ENCODE assay signal across 20 cellular contexts in genomic region chr6:24472181-24472580, GRCh38. TPM values are rescaled to one million over a fixed set of nuclear protein-coding genes. Genes with fewer than 3 reads are reported as not detected.
DNase-seq lines count a peak whose midpoint lies in the region; ATAC-seq, FAIRE-seq and TF ChIP-seq lines count a peak whose summit lies in the region.
"Had no signal": no experiment of that assay in that cellular context is flagged by ENCODE, and none has a peak within 500 bp of the region (broad histone marks: within the 10 kb centered on the region; RNA-seq: fewer than 3 reads in every experiment).

No MANE protein-coding gene starts in this region.

- no peaks in the 10 kb centered on the region for H3K79me2 ChIP-seq in HepG2 (ENCODE audit: insufficient read depth, low read length)
- no peaks in the 10 kb centered on the region for H3K79me2 ChIP-seq in Karpas-422 (ENCODE audit: low read length)

- H2AFZ ChIP-seq in HepG2 (ENCODE audit: low read length): no peak overlapping the region
- no peak overlapping the region for H2AFZ ChIP-seq in Karpas-422 (ENCODE audit: low read length)

- no peaks in the 10 kb centered on the region for H3K9me2 ChIP-seq in Karpas-422 (replicated peaks; ENCODE audit: insufficient read depth, low read length)

- no peak for DNase-seq in HepG2 (ENCODE audit: low spot score)
- DNase-seq in right lobe of liver: no peak
- DNase-seq in bronchial epithelial cell (ENCODE audit: low read depth): peak; percentile 29
- DNase-seq in iris pigment epithelial cell (ENCODE audit: low read depth): peak; percentile 22
- no peak for DNase-seq in Calu3
- no peak for DNase-seq in Karpas-422
- DNase-seq in activated T-helper 2 cell treated with anti-CD3 and anti-CD28 coated beads, Interferon-gamma antibody, Interleukin-2, Interleukin-4, amounts not matched to agents 10 μg/mL and 5 μg/mL and 100 μg/mL, durations not matched to agents 14 hours and 24 hours and 36 hours (ENCODE audit: low spot score): no peak
- DNase-seq: 8988T; CD8-positive, alpha-beta memory T cell; GDM1; NCI-H1105 treated with DMSO at 0.1 percent for 48 hours; NCI-H1694; NCI-H2081; NCI-H2171; NCI-H345; NCI-H524; NCI-H82 had no signal

- no peak for TF ChIP-seq POLR2A in HepG2 (IDR thresholded peaks at IDR 0.05; ENCODE audit: insufficient read depth in 1 of 2, low read depth in 2 of 2, low read length in 2 of 2)
- no peak for TF ChIP-seq POLR2A in right lobe of liver (IDR thresholded peaks at IDR 0.05)

- TF ChIP-seq EP300 in HepG2 (IDR thresholded peaks at IDR 0.05; ENCODE audit: low read depth in 2 of 2, low read length in 2 of 2): no peak
- no peak for TF ChIP-seq EP300 in HepG2 (CRISPR knock-in tag; IDR thresholded peaks at IDR 0.05; ENCODE audit: borderline replicate concordance)

- no peaks in the 10 kb centered on the region for H3K9me3 Mint-ChIP-seq in Calu3 (ENCODE audit: low read depth, unreplicated experiment)
- H3K9me3 Mint-ChIP-seq in activated T-helper 2 cell treated with anti-CD3 and anti-CD28 coated beads, Interferon-gamma antibody, Interleukin-2, Interleukin-4, amounts not matched to agents 10 μg/mL and 5 μg/mL and 100 μg/mL, durations not matched to agents 14 hours and 24 hours and 36 hours: no peaks in the 10 kb centered on the region
- H3K9me3 Mint-ChIP-seq: CD8-positive, alpha-beta memory T cell had no signal

- TF ChIP-seq RAD21 in HepG2 (CRISPR knock-in tag; IDR thresholded peaks at IDR 0.05): no peak

- H3K9ac ChIP-seq in HepG2 (ENCODE audit: insufficient read depth, low read depth, low read length) (no peak overlapping the region), Karpas-422 (ENCODE audit: low read length) (no peak overlapping the region)
- H3K9ac ChIP-seq: KMS-11 had no signal

- H3K9me3 ChIP-seq in HepG2 (ENCODE audit: low read length): no peaks in the 10 kb centered on the region
- no peaks in the 10 kb centered on the region for H3K9me3 ChIP-seq in right lobe of liver
- no peaks in the 10 kb centered on the region for H3K9me3 ChIP-seq in Karpas-422 (ENCODE audit: low read length)

- H3K36me3 Mint-ChIP-seq in Calu3 (ENCODE audit: insufficient read depth, unreplicated experiment): no peaks in the 10 kb centered on the region
- H3K36me3 Mint-ChIP-seq in activated T-helper 2 cell treated with anti-CD3 and anti-CD28 coated beads, Interferon-gamma antibody, Interleukin-2, Interleukin-4, amounts not matched to agents 10 μg/mL and 5 μg/mL and 100 μg/mL, durations not matched to agents 14 hours and 24 hours and 36 hours (ENCODE audit: low read depth): no peaks in the 10 kb centered on the region
- H3K36me3 Mint-ChIP-seq: CD8-positive, alpha-beta memory T cell had no signal

- no peak overlapping the region for H3K27ac ChIP-seq in HepG2 (ENCODE audit: extremely low read length, insufficient read depth, low read length)
- H3K27ac ChIP-seq in right lobe of liver: no peak overlapping the region
- no peak overlapping the region for H3K27ac ChIP-seq in Karpas-422 (ENCODE audit: low read length)
- H3K27ac ChIP-seq: C4-2B, KMS-11 had no signal

- POLR2A ChIA-PET in HepG2 (lab: Yijun Ruan, JAX): no interaction called here

- no peaks in the 10 kb centered on the region for H3K4me1 ChIP-seq in HepG2 (ENCODE audit: insufficient read depth, low read length)
- no peaks in the 10 kb centered on the region for H3K4me1 ChIP-seq in right lobe of liver
- H3K4me1 ChIP-seq in Karpas-422 (ENCODE audit: low read length): no peaks in the 10 kb centered on the region

- H3K4me2 ChIP-seq in HepG2 (ENCODE audit: low read depth, low read length) (no peak overlapping the region), Karpas-422 (ENCODE audit: low read depth, low read length, poor library complexity, severe bottlenecking) (no peak overlapping the region)
- H3K4me2 ChIP-seq: KMS-11 had no signal

- intact Hi-C loops in HepG2 (cut with micrococcal nuclease; ENCODE audit: unreplicated experiment) (no loop called here), right lobe of liver (cut with DNase I) (no loop called here), Calu3 (cut with micrococcal nuclease; ENCODE audit: unreplicated experiment) (no loop called here)
- intact Hi-C loops in activated T-helper 2 cell treated with anti-CD3 and anti-CD28 coated beads, Interferon-gamma antibody, Interleukin-2, Interleukin-4, amounts not matched to agents 10 μg/mL and 5 μg/mL and 100 μg/mL, durations not matched to agents 14 hours and 24 hours and 36 hours (cut with micrococcal nuclease): no loop called here

- peaks cover 11% of the 10 kb centered on the region for H3K4me1 Mint-ChIP-seq in Calu3 (ENCODE audit: low read depth, unreplicated experiment)
- H3K4me1 Mint-ChIP-seq in activated T-helper 2 cell treated with anti-CD3 and anti-CD28 coated beads, Interferon-gamma antibody, Interleukin-2, Interleukin-4, amounts not matched to agents 10 μg/mL and 5 μg/mL and 100 μg/mL, durations not matched to agents 14 hours and 24 hours and 36 hours (ENCODE audit: low read depth): no peaks in the 10 kb centered on the region
- H3K4me1 Mint-ChIP-seq: CD8-positive, alpha-beta memory T cell had no signal

- no peaks in the 10 kb centered on the region for H4K20me1 ChIP-seq in HepG2 (ENCODE audit: insufficient read depth, low read length)
- no peaks in the 10 kb centered on the region for H4K20me1 ChIP-seq in Karpas-422 (ENCODE audit: insufficient read depth, low read depth, low read length)

- no peak overlapping the region for H3K27ac Mint-ChIP-seq in Calu3 (ENCODE audit: unreplicated experiment)
- H3K27ac Mint-ChIP-seq in activated T-helper 2 cell treated with anti-CD3 and anti-CD28 coated beads, Interferon-gamma antibody, Interleukin-2, Interleukin-4, amounts not matched to agents 10 μg/mL and 5 μg/mL and 100 μg/mL, durations not matched to agents 14 hours and 24 hours and 36 hours: no peak overlapping the region

- H3K27me3 ChIP-seq in HepG2 (ENCODE audit: control insufficient read depth in 1 of 2, insufficient read depth in 2 of 2, low read length in 2 of 2) (no peaks in the 10 kb centered on the region), right lobe of liver (no peaks in the 10 kb centered on the region), bronchial epithelial cell (ENCODE audit: control insufficient read depth, insufficient read depth, low read length) (no peaks in the 10 kb centered on the region), Karpas-422 (ENCODE audit: low read length) (no peaks in the 10 kb centered on the region)

- no peak for ATAC-seq in HepG2
- ATAC-seq in right lobe of liver: no peak
- ATAC-seq: Right ventricle myocardium inferior had no signal

- H3K27me3 Mint-ChIP-seq in Calu3 (ENCODE audit: unreplicated experiment): no peaks in the 10 kb centered on the region
- H3K27me3 Mint-ChIP-seq in activated T-helper 2 cell treated with anti-CD3 and anti-CD28 coated beads, Interferon-gamma antibody, Interleukin-2, Interleukin-4, amounts not matched to agents 10 μg/mL and 5 μg/mL and 100 μg/mL, durations not matched to agents 14 hours and 24 hours and 36 hours (ENCODE audit: low read depth): no peaks in the 10 kb centered on the region
- H3K27me3 Mint-ChIP-seq: CD8-positive, alpha-beta memory T cell had no signal

- H3K36me3 ChIP-seq in HepG2 (replicated peaks in 1 of 2; ENCODE audit: control insufficient read depth in 1 of 2, insufficient read depth in 2 of 2, low read length in 2 of 2) (peaks cover 0 to 2% of the 10 kb centered on the region in 2 experiments; a peak in 1 of 5 replicates), right lobe of liver (peaks cover 0 to 30% (median 0%) of the 10 kb centered on the region in 4 donors), bronchial epithelial cell (ENCODE audit: control insufficient read depth, insufficient read depth, low read length) (no peaks in the 10 kb centered on the region), Karpas-422 (ENCODE audit: insufficient read depth, low read length) (no peaks in the 10 kb centered on the region)

- BruUV-seq in HepG2 (replicated peaks; lab: Mats Ljungman, UMichigan): no TSS peak
- no TSS peak for BruUV-seq in Calu3 (replicated peaks; lab: Mats Ljungman, UMichigan)

- CTCF ChIA-PET in HepG2 (lab: Yijun Ruan, JAX; ENCODE audit: low intra/inter-chr PET ratio, low total read pairs) (no interaction called here), Calu3 (lab: Charles Lee) (no interaction called here)

- H3K4me3 ChIP-seq in HepG2 (replicated peaks in 1 of 3; ENCODE audit: insufficient read depth in 1 of 3, low read depth in 2 of 3, low read length in 3 of 3): no peak overlapping the region
- no peak overlapping the region for H3K4me3 ChIP-seq in right lobe of liver
- H3K4me3 ChIP-seq in bronchial epithelial cell (ENCODE audit: low read depth, low read length): no peak overlapping the region
- H3K4me3 ChIP-seq in Karpas-422 (ENCODE audit: low read length): no peak overlapping the region

- TF ChIP-seq CTCF in HepG2 (CRISPR knock-in tag; IDR thresholded peaks at IDR 0.05) (no peak), right lobe of liver (IDR thresholded peaks at IDR 0.05) (no peak), bronchial epithelial cell (IDR thresholded peaks at IDR 0.05; ENCODE audit: insufficient read depth, low read length, severe bottlenecking) (no peak), Calu3 (IDR thresholded peaks at IDR 0.05; ENCODE audit: unreplicated experiment) (no peak)

- FAIRE-seq in HepG2 (lab: Jason Lieb, UNC) (no peak), bronchial epithelial cell (lab: Jason Lieb, UNC) (no peak)

- in situ Hi-C loops in HepG2 (cut with HindIII; ENCODE audit: extremely low pct_ligation_motif_present, low pct_unique_long_range_greater_than_20kb): no loop called here

- H3K4me3 Mint-ChIP-seq in Calu3 (ENCODE audit: low read depth, unreplicated experiment): no peak overlapping the region
- H3K4me3 Mint-ChIP-seq in activated T-helper 2 cell treated with anti-CD3 and anti-CD28 coated beads, Interferon-gamma antibody, Interleukin-2, Interleukin-4, amounts not matched to agents 10 μg/mL and 5 μg/mL and 100 μg/mL, durations not matched to agents 14 hours and 24 hours and 36 hours (ENCODE audit: low read depth): no peak overlapping the region
- H3K4me3 Mint-ChIP-seq: CD8-positive, alpha-beta memory T cell had no signal

RNA-seq across cellular contexts. Expression of gene GPLD1, which starts 17.2 kb away (rescaled TPM):
- total RNA-seq in HepG2 (2016; rRNA removed; fragmentation: Illumina TruSeq; extraction: Trizol) (6.4 and 7.6 TPM in 2 replicates), right lobe of liver (10 to 100 TPM; 19.9 to 53.0 (median 38.9) TPM), bronchial epithelial cell (0.26 and 0.64 TPM in 2 replicates), Calu3 (2022) (2.0 and 3.5 TPM in 2 replicates)
- 3.5 and 3.6 TPM in 2 replicates for total RNA-seq in HepG2 (2016; cell fraction: cytosol; rRNA removed; fragmentation: Illumina TruSeq; extraction: Trizol; ENCODE audit: low read depth)
- 5.4 and 8.3 TPM in 2 replicates for total RNA-seq in HepG2 (2016; cell fraction: insoluble cytoplasmic fraction; rRNA removed; fragmentation: Illumina TruSeq; extraction: Trizol)
- 4.6 and 4.9 TPM in 2 replicates for total RNA-seq in HepG2 (2016; cell fraction: membrane; rRNA removed; fragmentation: Illumina TruSeq; extraction: Trizol)
- 9.4 and 10.7 TPM in 2 replicates for total RNA-seq in HepG2 (2016; cell fraction: nucleus; rRNA removed; fragmentation: Illumina TruSeq; extraction: Trizol)
- polyA plus RNA-seq in HepG2 (2011; rRNA removed): 6.0 and 6.2 TPM in 2 replicates
- 3.5 and 3.6 TPM in 2 replicates for polyA plus RNA-seq in HepG2 (2011; cell fraction: cytosol; rRNA removed)
- polyA plus RNA-seq in HepG2 (2011; cell fraction: nucleus; rRNA removed): 7.3 and 8.6 TPM in 2 replicates
- 3.0 and 3.6 TPM in 2 replicates for polyA plus RNA-seq in HepG2 (2012)
- 0.34 and 0.76 TPM in 2 replicates for polyA plus RNA-seq in HepG2 (2016; cell fraction: cytosol; fragmentation: Illumina TruSeq; extraction: Trizol; ENCODE audit: low read depth)
- 3.1 TPM in 2 replicates for polyA plus RNA-seq in HepG2 (2016; cell fraction: insoluble cytoplasmic fraction; fragmentation: Illumina TruSeq; extraction: Trizol; ENCODE audit: low read depth)
- 1.2 and 1.5 TPM in 2 replicates for polyA plus RNA-seq in HepG2 (2016; cell fraction: membrane; fragmentation: Illumina TruSeq; extraction: Trizol; ENCODE audit: low read depth)
- 9.6 and 10.3 TPM in 2 replicates for polyA plus RNA-seq in HepG2 (2016; cell fraction: nucleus; fragmentation: Illumina TruSeq; extraction: Trizol; ENCODE audit: insufficient read depth, low read depth)
- polyA minus RNA-seq in HepG2 (2011; rRNA and poly(A)+ RNA removed; ENCODE audit: low replicate concordance): 3.0 and 11.6 TPM in 2 replicates
- 3.7 and 5.0 TPM in 2 replicates for polyA minus RNA-seq in HepG2 (2011; cell fraction: cytosol; rRNA and poly(A)+ RNA removed)
- 11.5 and 11.8 TPM in 2 replicates for polyA minus RNA-seq in HepG2 (2011; cell fraction: nucleus; rRNA and poly(A)+ RNA removed)
- total RNA-seq in Karpas-422 (2014; rRNA removed; shearing (Covaris generic); ENCODE audit: low replicate concordance): 8.5 and 9.0 TPM in 2 replicates
- 0.39 and 0.48 TPM in 2 replicates for total RNA-seq in activated T-helper 2 cell treated with anti-CD3 and anti-CD28 coated beads, Interferon-gamma antibody, Interleukin-2, Interleukin-4, amounts not matched to agents 10 μg/mL and 5 μg/mL and 100 μg/mL, durations not matched to agents 14 hours and 24 hours and 36 hours

RNA-seq across cellular contexts. Expression of gene ALDH5A1, which starts 22.6 kb away (rescaled TPM):
- 27.6 and 32.5 TPM in 2 replicates for total RNA-seq in HepG2 (2016; rRNA removed; fragmentation: Illumina TruSeq; extraction: Trizol)
- 12.0 and 12.4 TPM in 2 replicates for total RNA-seq in HepG2 (2016; cell fraction: cytosol; rRNA removed; fragmentation: Illumina TruSeq; extraction: Trizol; ENCODE audit: low read depth)
- 26.7 and 32.6 TPM in 2 replicates for total RNA-seq in HepG2 (2016; cell fraction: insoluble cytoplasmic fraction; rRNA removed; fragmentation: Illumina TruSeq; extraction: Trizol)
- total RNA-seq in HepG2 (2016; cell fraction: membrane; rRNA removed; fragmentation: Illumina TruSeq; extraction: Trizol): 12.3 and 14.1 TPM in 2 replicates
- 25.2 and 33.4 TPM in 2 replicates for total RNA-seq in HepG2 (2016; cell fraction: nucleus; rRNA removed; fragmentation: Illumina TruSeq; extraction: Trizol)
- polyA plus RNA-seq in HepG2 (2011; rRNA removed): 12.7 and 12.8 TPM in 2 replicates
- 7.6 and 9.9 TPM in 2 replicates for polyA plus RNA-seq in HepG2 (2011; cell fraction: cytosol; rRNA removed)
- polyA plus RNA-seq in HepG2 (2011; cell fraction: nucleus; rRNA removed): 8.3 and 9.4 TPM in 2 replicates
- 13.6 and 17.2 TPM in 2 replicates for polyA plus RNA-seq in HepG2 (2012)
- polyA plus RNA-seq in HepG2 (2016; cell fraction: cytosol; fragmentation: Illumina TruSeq; extraction: Trizol; ENCODE audit: low read depth): 1.6 and 1.9 TPM in 2 replicates
- polyA plus RNA-seq in HepG2 (2016; cell fraction: insoluble cytoplasmic fraction; fragmentation: Illumina TruSeq; extraction: Trizol; ENCODE audit: low read depth): 32.3 and 36.6 TPM in 2 replicates
- polyA plus RNA-seq in HepG2 (2016; cell fraction: membrane; fragmentation: Illumina TruSeq; extraction: Trizol; ENCODE audit: low read depth): 5.4 and 6.1 TPM in 2 replicates
- polyA plus RNA-seq in HepG2 (2016; cell fraction: nucleus; fragmentation: Illumina TruSeq; extraction: Trizol; ENCODE audit: insufficient read depth, low read depth): 41.8 and 43.5 TPM in 2 replicates
- polyA minus RNA-seq in HepG2 (2011; rRNA and poly(A)+ RNA removed; ENCODE audit: low replicate concordance): 12.3 and 17.3 TPM in 2 replicates
- polyA minus RNA-seq in HepG2 (2011; cell fraction: cytosol; rRNA and poly(A)+ RNA removed): 18.7 and 20.1 TPM in 2 replicates
- 11.3 and 17.3 TPM in 2 replicates for polyA minus RNA-seq in HepG2 (2011; cell fraction: nucleus; rRNA and poly(A)+ RNA removed)
- total RNA-seq in right lobe of liver: 10 to 100 TPM; 24.2 to 71.0 (median 47.2) TPM
- total RNA-seq in bronchial epithelial cell: 0.53 and 1.9 TPM in 2 replicates
- 22.2 and 23.2 TPM in 2 replicates for total RNA-seq in Calu3 (2022)
- 33.1 and 33.9 TPM in 2 replicates for total RNA-seq in Karpas-422 (2014; rRNA removed; shearing (Covaris generic); ENCODE audit: low replicate concordance)
- total RNA-seq in activated T-helper 2 cell treated with anti-CD3 and anti-CD28 coated beads, Interferon-gamma antibody, Interleukin-2, Interleukin-4, amounts not matched to agents 10 μg/mL and 5 μg/mL and 100 μg/mL, durations not matched to agents 14 hours and 24 hours and 36 hours: 11.4 and 12.3 TPM in 2 replicates

Comparison
In these comparisons a context has a peak if more than half of its experiments do, and no peak if none do; other contexts are left out.
1. DNase-seq: peak in bronchial epithelial cell (single experiment) and iris pigment epithelial cell (single experiment); none in HepG2 (single experiment), right lobe of liver (0 of 3), Calu3 (single experiment), Karpas-422 (single experiment) and activated T-helper 2 cell treated with anti-CD3 and anti-CD28 coated beads, Interferon-gamma antibody, Interleukin-2, Interleukin-4, amounts not matched to agents 10 μg/mL and 5 μg/mL and 100 μg/mL, durations not matched to agents 14 hours and 24 hours and 36 hours (single experiment).